ENCODE assay signal across 26 cellular contexts in genomic region chr5:73336366-73336765, GRCh38.
"Had no signal": no experiment of that assay in that cellular context is flagged by ENCODE, and none has a peak within 500 bp of the region (broad histone marks: within the 10 kb centered on the region; RNA-seq: fewer than 3 reads in every experiment).

No MANE protein-coding gene starts in this region.

- H3K4me3 Mint-ChIP-seq: activated T-cell treated with anti-CD3 and anti-CD28 coated beads, Interleukin-2, amount 50 U/mL, for 72 hours; immature natural killer cell; natural killer cell; stimulated activated memory B cell treated with anti-CD40 and anti-IgM and Interleukin-4, amounts not matched to agents 10 μg/mL and 1 μg/mL and 100 μg/mL, for 72 hours; T-helper 1 cell treated with Interleukin-12 subunit alpha and Interleukin-12 subunit beta and Interleukin-4 antibody, amounts not matched to agents 30 μg/mL and 1 μg/mL, for 36 hours; type B pancreatic cell had no signal

- H3K36me3 ChIP-seq: breast epithelium, gastroesophageal sphincter, heart left ventricle, neutrophil, sigmoid colon, spleen had no signal

- H3K4me3 ChIP-seq: breast epithelium, gastroesophageal sphincter, heart left ventricle, sigmoid colon, spleen, testis had no signal

- H3K36me3 Mint-ChIP-seq: immature natural killer cell, type B pancreatic cell had no signal

- DNase-seq: activated CD8-positive, alpha-beta memory T cell treated with anti-CD3 and anti-CD28 coated beads for 24 hours; activated CD8-positive, alpha-beta memory T cell treated with anti-CD3 and anti-CD28 coated beads, Interleukin-2, amount 50 U/mL, for 48 hours; activated effector memory CD4-positive, alpha-beta T cell treated with anti-CD3 and anti-CD28 coated beads, Interleukin-2, amount 50 U/mL, for 16 hours; activated naive CD4-positive, alpha-beta T cell treated with anti-CD3 and anti-CD28 coated beads, Interleukin-2, amount 50 U/mL, for 16 hours; activated T-cell treated with anti-CD3 and anti-CD28 coated beads, Interleukin-2, amount 50 U/mL, for 72 hours; aorta; cerebellar nuclear complex; cortex of kidney; erythroblast; heart left ventricle; immature natural killer cell; left cardiac atrium; mesendoderm; natural killer cell; sigmoid colon; spleen; stimulated activated CD4-positive, alpha-beta T cell treated with anti-CD3 and anti-CD28 coated beads, Interleukin-4, amount 100 ng/mL, for 4 hours; testis had no signal

- H3K27ac ChIP-seq: breast epithelium, heart left ventricle, neutrophil, parathyroid adenoma, sigmoid colon, spleen, testis had no signal

- H3K4me1 ChIP-seq: breast epithelium, parathyroid adenoma, sigmoid colon, spleen had no signal

- ATAC-seq: activated CD4-positive, CD25-positive, alpha-beta regulatory T cell treated with anti-CD3 and anti-CD28 coated beads, Interleukin-2, amount 50 U/mL, for 24 hours; activated T-cell treated with anti-CD3 and anti-CD28 coated beads, Interleukin-2, amount 50 U/mL, for 72 hours; gastroesophageal sphincter; heart left ventricle; left cardiac atrium; natural killer cell; stimulated activated memory B cell treated with anti-CD40 and anti-IgM and Interleukin-4, amounts not matched to agents 10 μg/mL and 1 μg/mL and 100 μg/mL, for 72 hours had no signal

- H3K9me3 ChIP-seq: testis had no signal

- H3K27ac Mint-ChIP-seq: activated T-cell treated with anti-CD3 and anti-CD28 coated beads, Interleukin-2, amount 50 U/mL, for 72 hours; immature natural killer cell; natural killer cell; stimulated activated memory B cell treated with anti-CD40 and anti-IgM and Interleukin-4, amounts not matched to agents 10 μg/mL and 1 μg/mL and 100 μg/mL, for 72 hours; T-helper 1 cell treated with Interleukin-12 subunit alpha and Interleukin-12 subunit beta and Interleukin-4 antibody, amounts not matched to agents 30 μg/mL and 1 μg/mL, for 36 hours; type B pancreatic cell had no signal

- H3K9me3 Mint-ChIP-seq: T-helper 1 cell treated with Interleukin-12 subunit alpha and Interleukin-12 subunit beta and Interleukin-4 antibody, amounts not matched to agents 30 μg/mL and 1 μg/mL, for 36 hours had no signal

- H3K4me1 Mint-ChIP-seq: immature natural killer cell; natural killer cell; stimulated activated memory B cell treated with anti-CD40 and anti-IgM and Interleukin-4, amounts not matched to agents 10 μg/mL and 1 μg/mL and 100 μg/mL, for 72 hours had no signal
